8 cellular contexts compared by ENCODE assay signal in genomic region chr11:102317768-102318103, GRCh38. TPM values are rescaled to one million over a fixed set of nuclear protein-coding genes. Genes with fewer than 3 reads are reported as not detected.
DNase-seq lines count a peak whose midpoint lies in the region; ATAC-seq and TF ChIP-seq lines count a peak whose summit lies in the region.

No MANE protein-coding gene starts in this region.

- CTCF ChIA-PET in A673 (lab: Charles Lee) = no interaction called here

- H3K4me1 Mint-ChIP-seq in mesothelial cell of epicardium = peaks cover 26% of the 10 kb centered on the region

- no peaks in the 10 kb centered on the region for H3K9me3 Mint-ChIP-seq in mesothelial cell of epicardium

- H3K4me3 ChIP-seq in A673 (ENCODE audit: low read depth, low read length, poor library complexity, severe bottlenecking) (peak overlapping the region; percentile 56), HL-60 (replicated peaks; ENCODE audit: insufficient read depth, low read length) (peak overlapping the region; percentile 70), cardiac fibroblast (replicated peaks in 1 of 2; ENCODE audit: low read depth in 2 of 2, low read length in 2 of 2) (peak overlapping the region; percentile 51 to 60)

- H3K36me3 Mint-ChIP-seq in mesothelial cell of epicardium = no peaks in the 10 kb centered on the region

- peak overlapping the region; percentile 88 for H3K4me3 Mint-ChIP-seq in mesothelial cell of epicardium

- TF ChIP-seq CTCF in A673 (conservative IDR thresholded peaks at IDR 0.05; ENCODE audit: low read depth, low read length) = no peak
- no peak for TF ChIP-seq CTCF in HL-60 (IDR thresholded peaks at IDR 0.05; ENCODE audit: insufficient read depth, low read length)
- no peak for TF ChIP-seq CTCF in cardiac fibroblast (IDR thresholded peaks at IDR 0.05; ENCODE audit: low read depth, low read length)
- TF ChIP-seq CTCF in mesothelial cell of epicardium (IDR thresholded peaks at IDR 0.05; ENCODE audit: unreplicated experiment) = no peak

- no peak for DNase-seq in A673 (ENCODE audit: low spot score)
- no peak for DNase-seq in HL-60 (ENCODE audit: low read depth in 1 of 2, low spot score in 1 of 2)
- DNase-seq in cardiac fibroblast (ENCODE audit: low read depth in 2 of 2) = no peak
- no peak for DNase-seq in mesothelial cell of epicardium (ENCODE audit: low spot score in 2 of 2, unreplicated experiment in 2 of 2)
- DNase-seq in NCI-H2171 treated with DMSO at 0.1 percent for 48 hours (lab: John Stamatoyannopoulos, UW) = no peak
- DNase-seq in NCI-H1105 treated with DMSO at 0.1 percent for 48 hours (lab: John Stamatoyannopoulos, UW) = no peak
- no peak for DNase-seq in activated CD4-positive, alpha-beta T cell treated with anti-CD3 and anti-CD28 coated beads for 4 hours

- H3K27ac ChIP-seq in A673 (ENCODE audit: low read depth, low read length, poor library complexity, severe bottlenecking) = no peak overlapping the region
- H3K27ac ChIP-seq in HL-60 (replicated peaks) = peak overlapping the region; percentile 52

- H3K27ac Mint-ChIP-seq in mesothelial cell of epicardium = peak overlapping the region; percentile 92

- no peak for ATAC-seq in GM19023 (IDR thresholded peaks at IDR 0.05; ENCODE audit: unreplicated experiment)

- POLR2A ChIA-PET in A673 (lab: Charles Lee; ENCODE audit: low non-redundant PET) = no interaction called here

- peaks cover 17% of the 10 kb centered on the region for H3K4me1 ChIP-seq in A673 (ENCODE audit: insufficient read depth, low read length, poor library complexity, severe bottlenecking)

- no peaks in the 10 kb centered on the region for H3K27me3 ChIP-seq in A673 (replicated peaks; ENCODE audit: insufficient read depth, low read depth, low read length, poor library complexity)
- no peaks in the 10 kb centered on the region for H3K27me3 ChIP-seq in HL-60 (ENCODE audit: insufficient read depth, poor library complexity, severe bottlenecking)

- BruUV-seq in A673 (replicated peaks; lab: Mats Ljungman, UMichigan) = no TSS peak

- intact Hi-C loops in A673 (cut with micrococcal nuclease; ENCODE audit: unreplicated experiment) = no loop called here

- H3K36me3 ChIP-seq in A673 (ENCODE audit: insufficient read depth, low read length, poor library complexity, severe bottlenecking) = no peaks in the 10 kb centered on the region

- peaks cover 4% of the 10 kb centered on the region for H3K27me3 Mint-ChIP-seq in mesothelial cell of epicardium (ENCODE audit: low read depth)

- no peaks in the 10 kb centered on the region for H3K9me3 ChIP-seq in A673 (ENCODE audit: low read depth, low read length, poor library complexity, severe bottlenecking)

RNA-seq across cellular contexts. Expression of gene BIRC3, which starts 0.5 kb away (rescaled TPM):
- total RNA-seq in A673 (2021) = 2.5 and 2.8 TPM in 2 replicates
- total RNA-seq in mesothelial cell of epicardium = 1.4 to 2.2 TPM (median 1.8 TPM) in 3 replicates

RNA-seq across cellular contexts. Expression of gene BIRC2, which starts 29.3 kb away (rescaled TPM):
- total RNA-seq in A673 (2021) (32.0 and 36.3 TPM in 2 replicates), mesothelial cell of epicardium (39.8 to 42.8 TPM (median 42.7 TPM) in 3 replicates)
